8 cellular contexts compared by ENCODE assay signal in genomic region chr1:151540982-151541377, GRCh38. TPM values are rescaled to one million over a fixed set of nuclear protein-coding genes. Genes with fewer than 3 reads are reported as not detected.
DNase-seq lines count a peak whose midpoint lies in the region; ATAC-seq and TF ChIP-seq lines count a peak whose summit lies in the region.

No MANE protein-coding gene starts in this region.

- H3K9me3 Mint-ChIP-seq in activated naive CD4-positive, alpha-beta T cell treated with anti-CD3 and anti-CD28 coated beads, Interleukin-2, amount 10 ng/mL, durations not matched to agents 7 days and 5 days, result no peaks in the 10 kb centered on the region
- H3K9me3 Mint-ChIP-seq in WTC11, result no peaks in the 10 kb centered on the region

- H3K4me1 Mint-ChIP-seq in activated naive CD4-positive, alpha-beta T cell treated with anti-CD3 and anti-CD28 coated beads, Interleukin-2, amount 10 ng/mL, durations not matched to agents 7 days and 5 days, result peaks cover 26% of the 10 kb centered on the region
- peaks cover 16% of the 10 kb centered on the region for H3K4me1 Mint-ChIP-seq in WTC11

- H3K27me3 ChIP-seq in heart right ventricle, result peaks cover 0 to 11% (median 0%) of the 10 kb centered on the region in 7 donors
- H3K27me3 ChIP-seq in rectal smooth muscle tissue (ENCODE audit: control insufficient read depth, insufficient read depth, low read length), result no peaks in the 10 kb centered on the region

- H3K36me3 ChIP-seq in heart right ventricle, result no peaks in the 10 kb centered on the region
- peaks cover 3% of the 10 kb centered on the region for H3K36me3 ChIP-seq in rectal smooth muscle tissue (ENCODE audit: control insufficient read depth, insufficient read depth, low read length)

- peak overlapping the region; percentile 48 to 86 (median 70) for H3K4me3 ChIP-seq in heart right ventricle
- peak overlapping the region; percentile 82 for H3K4me3 ChIP-seq in rectal smooth muscle tissue (ENCODE audit: low read length)

- H3K27ac ChIP-seq in heart right ventricle (peak overlapping the region in 6 of 10 donors; percentile 46 to 79 (median 67)), rectal smooth muscle tissue (ENCODE audit: low read depth, low read length) (peak overlapping the region; percentile 81)

- H3K4me1 ChIP-seq in heart right ventricle (peaks cover 0 to 27% (median 12%) of the 10 kb centered on the region in 9 donors), rectal smooth muscle tissue (ENCODE audit: control insufficient read depth, insufficient read depth, low read length) (peaks cover 14% of the 10 kb centered on the region)

- peak overlapping the region; percentile 7 for H3K27ac Mint-ChIP-seq in activated naive CD4-positive, alpha-beta T cell treated with anti-CD3 and anti-CD28 coated beads, Interleukin-2, amount 10 ng/mL, durations not matched to agents 7 days and 5 days
- peak overlapping the region; percentile 96; the same call in 1 of the 2 replicates for H3K27ac Mint-ChIP-seq in WTC11

- ATAC-seq in WTC11 (peak; percentile 59), heart right ventricle (peak in 3 of 8 donors; percentile 13 to 21 (median 15))

- TF ChIP-seq CTCF in WTC11 (IDR thresholded peaks at IDR 0.05), result no peak
- no peak for TF ChIP-seq CTCF in heart right ventricle (IDR thresholded peaks at IDR 0.05)

- H3K4me3 Mint-ChIP-seq in activated naive CD4-positive, alpha-beta T cell treated with anti-CD3 and anti-CD28 coated beads, Interleukin-2, amount 10 ng/mL, durations not matched to agents 7 days and 5 days, result peak overlapping the region; percentile 87
- H3K4me3 Mint-ChIP-seq in WTC11, result peak overlapping the region; percentile 96

- no peaks in the 10 kb centered on the region for H3K36me3 Mint-ChIP-seq in activated naive CD4-positive, alpha-beta T cell treated with anti-CD3 and anti-CD28 coated beads, Interleukin-2, amount 10 ng/mL, durations not matched to agents 7 days and 5 days
- peaks cover 24% of the 10 kb centered on the region for H3K36me3 Mint-ChIP-seq in WTC11

- intact Hi-C loops in heart right ventricle (cut with DNase I), result loop anchor here in 2 of 10 donors (5.0 to 10.0 kb wide), 2 partner anchors 54 to 99 kb away; no protein-coding TSS in a partner anchor

- CTCF ChIA-PET in activated naive CD4-positive, alpha-beta T cell treated with anti-CD3 and anti-CD28 coated beads, Interleukin-2, amount 10 ng/mL, durations not matched to agents 7 days and 5 days (lab: Charles Lee), result interaction anchor here (1.6 kb wide), 1 partner anchor 53 kb away, joined by 5 read pairs; no protein-coding TSS in a partner anchor
- CTCF ChIA-PET in WTC11 (lab: Charles Lee), result interaction anchor here (0.5 to 2.7 kb wide), 10 partner anchors 8 to 299 kb away, joined by 3 to 10 read pairs (median 4); partner anchors contain the start of genes C2CD4D and CGN

- no peaks in the 10 kb centered on the region for H3K9me3 ChIP-seq in heart right ventricle

- H3K27me3 Mint-ChIP-seq in activated naive CD4-positive, alpha-beta T cell treated with anti-CD3 and anti-CD28 coated beads, Interleukin-2, amount 10 ng/mL, durations not matched to agents 7 days and 5 days, result peaks cover 31% of the 10 kb centered on the region
- peaks cover 3% of the 10 kb centered on the region; the same call in 1 of the 2 replicates for H3K27me3 Mint-ChIP-seq in WTC11 (ENCODE audit: low read depth)

- POLR2A ChIA-PET in WTC11 (lab: Charles Lee), result interaction anchor here (0.6 to 4.5 kb wide), 8 partner anchors 21 to 213 kb away, joined by 3 to 56 read pairs (median 4); partner anchors contain the start of gene CGN

- H3K9ac ChIP-seq in rectal smooth muscle tissue (ENCODE audit: low read length), result peak overlapping the region; percentile 70

- DNase-seq in activated naive CD4-positive, alpha-beta T cell treated with anti-CD3 and anti-CD28 coated beads, Interleukin-2, amount 10 ng/mL, durations not matched to agents 7 days and 5 days, result peak; percentile 27
- no peak for DNase-seq in activated naive CD4-positive, alpha-beta T cell treated with anti-CD3 and anti-CD28 coated beads, Interleukin-2, amount 50 U/mL, for 16 hours
- peak; percentile 65 for DNase-seq in WTC11 (ENCODE audit: low spot score)
- no peak for DNase-seq in heart right ventricle
- DNase-seq in central memory CD4-positive, alpha-beta T cell, result no peak
- no peak for DNase-seq in NCI-H187 (lab: John Stamatoyannopoulos, UW)
- DNase-seq in H4 (ENCODE audit: low spot score), result no peak

- WGBS in heart right ventricle, 2 donors, result 24 to 25% methylated on average over 13 of the region's 13 CpGs

TF ChIP-seq in WTC11, 78 proteins besides CTCF, POLR2A, EP300 and RAD21:
- TF ChIP-seq FOXK1 (CRISPR knock-in tag; IDR thresholded peaks at IDR 0.05), result 0 out of 2 replicates have a peak, but pooled peaks have one; percentile 42
- 0 out of 2 replicates have a peak, but pooled peaks have one; percentile 77 for TF ChIP-seq KAT7 (CRISPR knock-in tag; IDR thresholded peaks at IDR 0.05; ENCODE audit: borderline replicate concordance)
- no peak for TF ChIP-seq FOXP4 (CRISPR knock-in tag; IDR thresholded peaks at IDR 0.05)

RNA-seq across cellular contexts. Expression of gene TUFT1, which starts 0.9 kb away (rescaled TPM):
- 7.7 to 8.6 TPM (median 7.9 TPM) in 3 replicates for total RNA-seq in WTC11 (2021)
- 10 to 100 TPM in 1 of 10 donors, 1 to 10 TPM in 9; 2.9 to 13.0 (median 5.5) TPM for total RNA-seq in heart right ventricle
- polyA plus RNA-seq in heart right ventricle, result 1 to 10 TPM; 2.6 to 2.7 TPM
- total RNA-seq in H4 (2014; rRNA removed; shearing (Covaris generic)), result 4.1 and 4.5 TPM in 2 replicates

RNA-seq across cellular contexts. Expression of gene CGN, which starts 29.8 kb away (rescaled TPM):
- total RNA-seq in WTC11 (2021), result 52.4 to 68.7 TPM (median 55.6 TPM) in 3 replicates
- under 1 TPM in 7 of 10 donors, not detected in 3; 0.13 to 0.73 (median 0.28) TPM for total RNA-seq in heart right ventricle
- polyA plus RNA-seq in heart right ventricle, result under 1 TPM; 0.07 to 0.15 TPM
- 0.31 and 1.8 TPM in 2 replicates for total RNA-seq in H4 (2014; rRNA removed; shearing (Covaris generic))

Comparison
In these comparisons a context has a peak if more than half of its experiments do, and no peak if none do; other contexts are left out.
1. DNase-seq: peak in activated naive CD4-positive, alpha-beta T cell treated with anti-CD3 and anti-CD28 coated beads, Interleukin-2, amount 10 ng/mL, durations not matched to agents 7 days and 5 days (single experiment) and WTC11 (single experiment); none in activated naive CD4-positive, alpha-beta T cell treated with anti-CD3 and anti-CD28 coated beads, Interleukin-2, amount 50 U/mL, for 16 hours (single experiment), heart right ventricle (0 of 2), central memory CD4-positive, alpha-beta T cell (single experiment), NCI-H187 (0 of 2) and H4 (single experiment).
2. RNA of gene CGN, which starts 29.8 kb away (total RNA-seq): 52.4 to 68.7 TPM in WTC11; 0.31 to 1.8 TPM in H4 and 0.13 to 0.73 TPM in heart right ventricle; every median in the first group is over 10 times any median in the second.